In the genomic region with DNA sequence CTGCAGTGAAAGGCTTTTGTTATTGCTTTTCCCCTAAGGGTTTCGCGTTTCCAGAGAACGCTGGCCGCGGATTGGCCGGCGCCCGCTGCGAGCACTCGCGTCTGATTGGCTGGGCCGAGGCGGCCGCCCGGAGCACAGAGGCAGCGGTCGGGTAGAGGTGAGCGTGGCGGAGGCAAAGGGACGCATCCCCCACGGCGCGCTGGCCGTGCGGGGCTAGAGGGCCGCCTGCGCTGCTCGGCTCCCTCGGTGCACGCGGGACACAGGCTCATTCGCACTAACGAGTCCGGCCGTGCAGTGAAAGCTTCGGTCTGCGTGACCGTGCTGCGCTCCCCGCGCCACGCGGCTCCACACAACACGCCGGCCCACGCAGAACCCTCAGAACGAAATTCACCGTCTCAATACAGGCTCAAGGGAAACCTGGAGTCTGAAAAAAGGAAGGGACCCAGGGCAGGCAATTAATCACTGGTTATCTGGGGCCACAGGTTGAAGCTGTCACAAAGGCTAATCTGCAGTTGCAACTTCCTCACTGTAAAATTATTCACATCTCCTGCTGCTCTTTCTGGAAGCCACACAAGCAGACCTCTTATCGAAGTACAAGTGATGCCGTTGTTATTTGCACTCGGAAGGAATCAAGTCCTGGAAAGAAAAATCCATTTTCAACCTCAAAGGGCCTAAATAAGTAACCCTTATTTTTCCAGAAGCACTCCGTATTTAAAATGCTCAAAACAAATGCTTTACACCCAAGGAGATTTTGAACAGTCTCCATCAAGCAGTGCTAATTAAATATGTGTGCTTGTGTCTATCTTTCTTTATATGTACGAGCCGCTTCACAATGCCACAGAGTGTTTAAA, we compare ENCODE assay signal across 1 cellular context.
TF ChIP-seq lines count a peak whose summit lies in the region.

No MANE protein-coding gene starts in this region.

TF ChIP-seq in HepG2, 621 proteins besides CTCF, POLR2A, EP300 and RAD21 (continued from another document and continues in another):
- TF ChIP-seq ZFP41 (CRISPR knock-in tag; IDR thresholded peaks at IDR 0.05; ENCODE audit: borderline replicate concordance): peak; percentile 38; the same call in 1 of the 2 replicates
- TF ChIP-seq ZFYVE20 (CRISPR knock-in tag; IDR thresholded peaks at IDR 0.05; ENCODE audit: borderline replicate concordance, low read depth): peak; percentile 68; the same call in 1 of the 2 replicates
- no peak for TF ChIP-seq SKI (IDR thresholded peaks at IDR 0.05; ENCODE audit: partially characterized antibody)
- peak; percentile 59; the same call in 1 of the 2 replicates for TF ChIP-seq ZNF563 (CRISPR knock-in tag; IDR thresholded peaks at IDR 0.05)
- TF ChIP-seq ZNF572 (CRISPR knock-in tag; IDR thresholded peaks at IDR 0.05): no peak; the same call in 1 of the 2 replicates
- no peak for TF ChIP-seq ZKSCAN1 (IDR thresholded peaks at IDR 0.05; ENCODE audit: low read length)
- TF ChIP-seq, protein P1, sequence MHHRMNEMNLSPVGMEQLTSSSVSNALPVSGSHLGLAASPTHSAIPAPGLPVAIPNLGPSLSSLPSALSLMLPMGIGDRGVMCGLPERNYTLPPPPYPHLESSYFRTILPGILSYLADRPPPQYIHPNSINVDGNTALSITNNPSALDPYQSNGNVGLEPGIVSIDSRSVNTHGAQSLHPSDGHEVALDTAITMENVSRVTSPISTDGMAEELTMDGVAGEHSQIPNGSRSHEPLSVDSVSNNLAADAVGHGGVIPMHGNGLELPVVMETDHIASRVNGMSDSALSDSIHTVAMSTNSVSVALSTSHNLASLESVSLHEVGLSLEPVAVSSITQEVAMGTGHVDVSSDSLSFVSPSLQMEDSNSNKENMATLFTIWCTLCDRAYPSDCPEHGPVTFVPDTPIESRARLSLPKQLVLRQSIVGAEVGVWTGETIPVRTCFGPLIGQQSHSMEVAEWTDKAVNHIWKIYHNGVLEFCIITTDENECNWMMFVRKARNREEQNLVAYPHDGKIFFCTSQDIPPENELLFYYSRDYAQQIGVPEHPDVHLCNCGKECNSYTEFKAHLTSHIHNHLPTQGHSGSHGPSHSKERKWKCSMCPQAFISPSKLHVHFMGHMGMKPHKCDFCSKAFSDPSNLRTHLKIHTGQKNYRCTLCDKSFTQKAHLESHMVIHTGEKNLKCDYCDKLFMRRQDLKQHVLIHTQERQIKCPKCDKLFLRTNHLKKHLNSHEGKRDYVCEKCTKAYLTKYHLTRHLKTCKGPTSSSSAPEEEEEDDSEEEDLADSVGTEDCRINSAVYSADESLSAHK (CRISPR knock-in tag; IDR thresholded peaks at IDR 0.05; ENCODE audit: borderline replicate concordance): no peak
- TF ChIP-seq ZNF678 (CRISPR knock-in tag; IDR thresholded peaks at IDR 0.05): no peak
- TF ChIP-seq SCMH1 (CRISPR knock-in tag; IDR thresholded peaks at IDR 0.05; ENCODE audit: borderline replicate concordance): no peak
- TF ChIP-seq, protein P2, sequence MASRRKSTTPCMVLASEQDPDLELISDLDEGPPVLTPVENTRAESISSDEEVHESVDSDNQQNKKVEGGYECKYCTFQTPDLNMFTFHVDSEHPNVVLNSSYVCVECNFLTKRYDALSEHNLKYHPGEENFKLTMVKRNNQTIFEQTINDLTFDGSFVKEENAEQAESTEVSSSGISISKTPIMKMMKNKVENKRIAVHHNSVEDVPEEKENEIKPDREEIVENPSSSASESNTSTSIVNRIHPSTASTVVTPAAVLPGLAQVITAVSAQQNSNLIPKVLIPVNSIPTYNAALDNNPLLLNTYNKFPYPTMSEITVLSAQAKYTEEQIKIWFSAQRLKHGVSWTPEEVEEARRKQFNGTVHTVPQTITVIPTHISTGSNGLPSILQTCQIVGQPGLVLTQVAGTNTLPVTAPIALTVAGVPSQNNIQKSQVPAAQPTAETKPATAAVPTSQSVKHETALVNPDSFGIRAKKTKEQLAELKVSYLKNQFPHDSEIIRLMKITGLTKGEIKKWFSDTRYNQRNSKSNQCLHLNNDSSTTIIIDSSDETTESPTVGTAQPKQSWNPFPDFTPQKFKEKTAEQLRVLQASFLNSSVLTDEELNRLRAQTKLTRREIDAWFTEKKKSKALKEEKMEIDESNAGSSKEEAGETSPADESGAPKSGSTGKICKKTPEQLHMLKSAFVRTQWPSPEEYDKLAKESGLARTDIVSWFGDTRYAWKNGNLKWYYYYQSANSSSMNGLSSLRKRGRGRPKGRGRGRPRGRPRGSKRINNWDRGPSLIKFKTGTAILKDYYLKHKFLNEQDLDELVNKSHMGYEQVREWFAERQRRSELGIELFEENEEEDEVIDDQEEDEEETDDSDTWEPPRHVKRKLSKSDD (CRISPR knock-in tag; IDR thresholded peaks at IDR 0.05; ENCODE audit: low read depth): no peak
- no peak for TF ChIP-seq ATM (IDR thresholded peaks at IDR 0.05; ENCODE audit: borderline replicate concordance)
- no peak for TF ChIP-seq RORA (CRISPR knock-in tag; IDR thresholded peaks at IDR 0.05)
- no peak for TF ChIP-seq HNF4A (CRISPR knock-in tag; IDR thresholded peaks at IDR 0.05)
- TF ChIP-seq AGO2 (optimal IDR thresholded peaks at IDR 0.05; ENCODE audit: low read depth, low read length): peak; percentile 64
- TF ChIP-seq TCF7L2 (IDR thresholded peaks at IDR 0.05; ENCODE audit: low read depth, low read length): no peak
- TF ChIP-seq CHD4 (IDR thresholded peaks at IDR 0.05; ENCODE audit: borderline replicate concordance, low read length): no peak
- TF ChIP-seq ZNF501 (CRISPR knock-in tag; IDR thresholded peaks at IDR 0.05): peak; percentile 81
- TF ChIP-seq, protein P3, sequence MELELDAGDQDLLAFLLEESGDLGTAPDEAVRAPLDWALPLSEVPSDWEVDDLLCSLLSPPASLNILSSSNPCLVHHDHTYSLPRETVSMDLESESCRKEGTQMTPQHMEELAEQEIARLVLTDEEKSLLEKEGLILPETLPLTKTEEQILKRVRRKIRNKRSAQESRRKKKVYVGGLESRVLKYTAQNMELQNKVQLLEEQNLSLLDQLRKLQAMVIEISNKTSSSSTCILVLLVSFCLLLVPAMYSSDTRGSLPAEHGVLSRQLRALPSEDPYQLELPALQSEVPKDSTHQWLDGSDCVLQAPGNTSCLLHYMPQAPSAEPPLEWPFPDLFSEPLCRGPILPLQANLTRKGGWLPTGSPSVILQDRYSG (CRISPR knock-in tag; IDR thresholded peaks at IDR 0.05): no peak
- peak; percentile 66; the same call in 1 of the 2 replicates for TF ChIP-seq ZNF788 (CRISPR knock-in tag; IDR thresholded peaks at IDR 0.05; ENCODE audit: borderline replicate concordance)
- TF ChIP-seq KAT7 (CRISPR knock-in tag; IDR thresholded peaks at IDR 0.05; ENCODE audit: borderline replicate concordance): no peak
- TF ChIP-seq RFX1 (IDR thresholded peaks at IDR 0.05): no peak
- no peak for TF ChIP-seq MLLT10 (CRISPR knock-in tag; IDR thresholded peaks at IDR 0.05)
- TF ChIP-seq TAF1 (CRISPR knock-in tag; IDR thresholded peaks at IDR 0.05): peak; percentile 59; the same call in 1 of the 2 replicates
- TF ChIP-seq, protein P4, sequence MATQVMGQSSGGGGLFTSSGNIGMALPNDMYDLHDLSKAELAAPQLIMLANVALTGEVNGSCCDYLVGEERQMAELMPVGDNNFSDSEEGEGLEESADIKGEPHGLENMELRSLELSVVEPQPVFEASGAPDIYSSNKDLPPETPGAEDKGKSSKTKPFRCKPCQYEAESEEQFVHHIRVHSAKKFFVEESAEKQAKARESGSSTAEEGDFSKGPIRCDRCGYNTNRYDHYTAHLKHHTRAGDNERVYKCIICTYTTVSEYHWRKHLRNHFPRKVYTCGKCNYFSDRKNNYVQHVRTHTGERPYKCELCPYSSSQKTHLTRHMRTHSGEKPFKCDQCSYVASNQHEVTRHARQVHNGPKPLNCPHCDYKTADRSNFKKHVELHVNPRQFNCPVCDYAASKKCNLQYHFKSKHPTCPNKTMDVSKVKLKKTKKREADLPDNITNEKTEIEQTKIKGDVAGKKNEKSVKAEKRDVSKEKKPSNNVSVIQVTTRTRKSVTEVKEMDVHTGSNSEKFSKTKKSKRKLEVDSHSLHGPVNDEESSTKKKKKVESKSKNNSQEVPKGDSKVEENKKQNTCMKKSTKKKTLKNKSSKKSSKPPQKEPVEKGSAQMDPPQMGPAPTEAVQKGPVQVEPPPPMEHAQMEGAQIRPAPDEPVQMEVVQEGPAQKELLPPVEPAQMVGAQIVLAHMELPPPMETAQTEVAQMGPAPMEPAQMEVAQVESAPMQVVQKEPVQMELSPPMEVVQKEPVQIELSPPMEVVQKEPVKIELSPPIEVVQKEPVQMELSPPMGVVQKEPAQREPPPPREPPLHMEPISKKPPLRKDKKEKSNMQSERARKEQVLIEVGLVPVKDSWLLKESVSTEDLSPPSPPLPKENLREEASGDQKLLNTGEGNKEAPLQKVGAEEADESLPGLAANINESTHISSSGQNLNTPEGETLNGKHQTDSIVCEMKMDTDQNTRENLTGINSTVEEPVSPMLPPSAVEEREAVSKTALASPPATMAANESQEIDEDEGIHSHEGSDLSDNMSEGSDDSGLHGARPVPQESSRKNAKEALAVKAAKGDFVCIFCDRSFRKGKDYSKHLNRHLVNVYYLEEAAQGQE (IDR thresholded peaks at IDR 0.05; ENCODE audit: borderline replicate concordance in 1 of 2, low read depth in 1 of 2, low read length in 2 of 2): no peak; a peak in 1 of 4 replicates
- no peak for TF ChIP-seq TRIM24 (CRISPR knock-in tag; IDR thresholded peaks at IDR 0.05)
- TF ChIP-seq, protein P5, sequence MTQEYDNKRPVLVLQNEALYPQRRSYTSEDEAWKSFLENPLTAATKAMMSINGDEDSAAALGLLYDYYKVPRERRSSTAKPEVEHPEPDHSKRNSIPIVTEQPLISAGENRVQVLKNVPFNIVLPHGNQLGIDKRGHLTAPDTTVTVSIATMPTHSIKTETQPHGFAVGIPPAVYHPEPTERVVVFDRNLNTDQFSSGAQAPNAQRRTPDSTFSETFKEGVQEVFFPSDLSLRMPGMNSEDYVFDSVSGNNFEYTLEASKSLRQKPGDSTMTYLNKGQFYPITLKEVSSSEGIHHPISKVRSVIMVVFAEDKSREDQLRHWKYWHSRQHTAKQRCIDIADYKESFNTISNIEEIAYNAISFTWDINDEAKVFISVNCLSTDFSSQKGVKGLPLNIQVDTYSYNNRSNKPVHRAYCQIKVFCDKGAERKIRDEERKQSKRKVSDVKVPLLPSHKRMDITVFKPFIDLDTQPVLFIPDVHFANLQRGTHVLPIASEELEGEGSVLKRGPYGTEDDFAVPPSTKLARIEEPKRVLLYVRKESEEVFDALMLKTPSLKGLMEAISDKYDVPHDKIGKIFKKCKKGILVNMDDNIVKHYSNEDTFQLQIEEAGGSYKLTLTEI (CRISPR knock-in tag; conservative IDR thresholded peaks at IDR 0.05): no peak
- TF ChIP-seq, protein P6, sequence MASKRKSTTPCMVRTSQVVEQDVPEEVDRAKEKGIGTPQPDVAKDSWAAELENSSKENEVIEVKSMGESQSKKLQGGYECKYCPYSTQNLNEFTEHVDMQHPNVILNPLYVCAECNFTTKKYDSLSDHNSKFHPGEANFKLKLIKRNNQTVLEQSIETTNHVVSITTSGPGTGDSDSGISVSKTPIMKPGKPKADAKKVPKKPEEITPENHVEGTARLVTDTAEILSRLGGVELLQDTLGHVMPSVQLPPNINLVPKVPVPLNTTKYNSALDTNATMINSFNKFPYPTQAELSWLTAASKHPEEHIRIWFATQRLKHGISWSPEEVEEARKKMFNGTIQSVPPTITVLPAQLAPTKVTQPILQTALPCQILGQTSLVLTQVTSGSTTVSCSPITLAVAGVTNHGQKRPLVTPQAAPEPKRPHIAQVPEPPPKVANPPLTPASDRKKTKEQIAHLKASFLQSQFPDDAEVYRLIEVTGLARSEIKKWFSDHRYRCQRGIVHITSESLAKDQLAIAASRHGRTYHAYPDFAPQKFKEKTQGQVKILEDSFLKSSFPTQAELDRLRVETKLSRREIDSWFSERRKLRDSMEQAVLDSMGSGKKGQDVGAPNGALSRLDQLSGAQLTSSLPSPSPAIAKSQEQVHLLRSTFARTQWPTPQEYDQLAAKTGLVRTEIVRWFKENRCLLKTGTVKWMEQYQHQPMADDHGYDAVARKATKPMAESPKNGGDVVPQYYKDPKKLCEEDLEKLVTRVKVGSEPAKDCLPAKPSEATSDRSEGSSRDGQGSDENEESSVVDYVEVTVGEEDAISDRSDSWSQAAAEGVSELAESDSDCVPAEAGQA (IDR thresholded peaks at IDR 0.05; ENCODE audit: low read depth): 0 out of 2 replicates have a peak, but pooled peaks have one; percentile 30
- TF ChIP-seq, protein P6 (CRISPR knock-in tag; IDR thresholded peaks at IDR 0.05; ENCODE audit: borderline replicate concordance): no peak
- TF ChIP-seq ZNF253 (CRISPR knock-in tag; IDR thresholded peaks at IDR 0.05; ENCODE audit: borderline replicate concordance): no peak
- no peak for TF ChIP-seq BRCA1 (CRISPR knock-in tag; IDR thresholded peaks at IDR 0.05)
- TF ChIP-seq, protein P7, sequence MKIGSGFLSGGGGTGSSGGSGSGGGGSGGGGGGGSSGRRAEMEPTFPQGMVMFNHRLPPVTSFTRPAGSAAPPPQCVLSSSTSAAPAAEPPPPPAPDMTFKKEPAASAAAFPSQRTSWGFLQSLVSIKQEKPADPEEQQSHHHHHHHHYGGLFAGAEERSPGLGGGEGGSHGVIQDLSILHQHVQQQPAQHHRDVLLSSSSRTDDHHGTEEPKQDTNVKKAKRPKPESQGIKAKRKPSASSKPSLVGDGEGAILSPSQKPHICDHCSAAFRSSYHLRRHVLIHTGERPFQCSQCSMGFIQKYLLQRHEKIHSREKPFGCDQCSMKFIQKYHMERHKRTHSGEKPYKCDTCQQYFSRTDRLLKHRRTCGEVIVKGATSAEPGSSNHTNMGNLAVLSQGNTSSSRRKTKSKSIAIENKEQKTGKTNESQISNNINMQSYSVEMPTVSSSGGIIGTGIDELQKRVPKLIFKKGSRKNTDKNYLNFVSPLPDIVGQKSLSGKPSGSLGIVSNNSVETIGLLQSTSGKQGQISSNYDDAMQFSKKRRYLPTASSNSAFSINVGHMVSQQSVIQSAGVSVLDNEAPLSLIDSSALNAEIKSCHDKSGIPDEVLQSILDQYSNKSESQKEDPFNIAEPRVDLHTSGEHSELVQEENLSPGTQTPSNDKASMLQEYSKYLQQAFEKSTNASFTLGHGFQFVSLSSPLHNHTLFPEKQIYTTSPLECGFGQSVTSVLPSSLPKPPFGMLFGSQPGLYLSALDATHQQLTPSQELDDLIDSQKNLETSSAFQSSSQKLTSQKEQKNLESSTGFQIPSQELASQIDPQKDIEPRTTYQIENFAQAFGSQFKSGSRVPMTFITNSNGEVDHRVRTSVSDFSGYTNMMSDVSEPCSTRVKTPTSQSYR (CRISPR knock-in tag; IDR thresholded peaks at IDR 0.05; ENCODE audit: borderline replicate concordance): no peak
- TF ChIP-seq PRMT3 (CRISPR knock-in tag; IDR thresholded peaks at IDR 0.05; ENCODE audit: borderline replicate concordance, low read depth): no peak
- no peak for TF ChIP-seq KDM6A (CRISPR knock-in tag; IDR thresholded peaks at IDR 0.05; ENCODE audit: low read depth)
- peak; percentile 64 for TF ChIP-seq ZNF772 (CRISPR knock-in tag; IDR thresholded peaks at IDR 0.05)
